In genomic region chr13:21297914-21298831, GRCh38 we compare ENCODE assay signal across 1 cellular context.
TF ChIP-seq lines count a peak whose summit lies in the region.

No MANE protein-coding gene starts in this region.

TF ChIP-seq in GM12878, 131 proteins besides CTCF, POLR2A, EP300 and RAD21 (continued from another document and continues in another):
- TF ChIP-seq CEBPZ (IDR thresholded peaks at IDR 0.05; ENCODE audit: low read depth, low read length) (no peak), E4F1 (IDR thresholded peaks at IDR 0.05; ENCODE audit: borderline replicate concordance, partially characterized antibody) (no peak), E2F8 (IDR thresholded peaks at IDR 0.05; ENCODE audit: low read depth, partially characterized antibody) (no peak), CEBPB (IDR thresholded peaks at IDR 0.05; ENCODE audit: borderline replicate concordance in 1 of 2, low read depth in 2 of 2, low read length in 2 of 2) (no peak), MEF2B (IDR thresholded peaks at IDR 0.05; ENCODE audit: partially characterized antibody, poor library complexity, severe bottlenecking) (no peak), BCL3 (IDR thresholded peaks at IDR 0.05; ENCODE audit: borderline replicate concordance, insufficient read depth, low read depth, low read length, poor library complexity, severe bottlenecking) (no peak), WRNIP1 (IDR thresholded peaks at IDR 0.05; ENCODE audit: borderline replicate concordance, low read depth, low read length) (no peak), ZNF384 (IDR thresholded peaks at IDR 0.05; ENCODE audit: borderline replicate concordance, low read depth, low read length) (no peak), PML (IDR thresholded peaks at IDR 0.05; ENCODE audit: low read length) (no peak), SRF (IDR thresholded peaks at IDR 0.05; ENCODE audit: low read depth in 2 of 2, low read length in 2 of 2) (no peak), HDAC6 (IDR thresholded peaks at IDR 0.05; ENCODE audit: unreplicated experiment) (no peak), ZBTB4 (CRISPR knock-in tag; IDR thresholded peaks at IDR 0.05) (no peak), ZBED1 (IDR thresholded peaks at IDR 0.05; ENCODE audit: borderline replicate concordance) (no peak), NRF1 (conservative IDR thresholded peaks at IDR 0.05; ENCODE audit: low read depth, low read length) (no peak), LARP7 (IDR thresholded peaks at IDR 0.05) (peak; percentile 86), ATF3 (IDR thresholded peaks at IDR 0.05; ENCODE audit: borderline replicate concordance, extremely low read depth, low read depth, low read length) (peak; percentile 88), HCFC1 (IDR thresholded peaks at IDR 0.05; ENCODE audit: low read length) (peak; percentile 76), HSF1 (IDR thresholded peaks at IDR 0.05; ENCODE audit: low read depth, low read length) (no peak), JUND (IDR thresholded peaks at IDR 0.05; ENCODE audit: low read depth, low read length) (no peak), IRF4 (IDR thresholded peaks at IDR 0.05; ENCODE audit: low read depth, low read length) (no peak), ATF2 (IDR thresholded peaks at IDR 0.05; ENCODE audit: low read length) (no peak), ZNF274 (IDR thresholded peaks at IDR 0.05; ENCODE audit: insufficient read depth, insufficient read length) (no peak), NFIC (IDR thresholded peaks at IDR 0.05; ENCODE audit: low read depth, low read length) (no peak), HDGF (IDR thresholded peaks at IDR 0.05) (no peak), TARDBP (IDR thresholded peaks at IDR 0.05; ENCODE audit: borderline replicate concordance) (no peak), ZZZ3 (IDR thresholded peaks at IDR 0.05; ENCODE audit: control insufficient read depth, insufficient read length, low read depth) (no peak), BRCA1 (IDR thresholded peaks at IDR 0.05; ENCODE audit: low read depth, low read length) (no peak), BCLAF1 (IDR thresholded peaks at IDR 0.05) (no peak), FOXM1 (IDR thresholded peaks at IDR 0.05; ENCODE audit: low read depth, low read length) (no peak), TAF1 (IDR thresholded peaks at IDR 0.05; ENCODE audit: borderline replicate concordance, low read depth, low read length) (no peak; the same call in 1 of the 2 replicates), NBN (IDR thresholded peaks at IDR 0.05) (peak; percentile 27; the same call in 1 of the 2 replicates), KAT2A (conservative IDR thresholded peaks at IDR 0.05; ENCODE audit: control insufficient read depth, low read depth, low read length) (no peak), YBX1 (IDR thresholded peaks at IDR 0.05) (no peak), PKNOX1 (IDR thresholded peaks at IDR 0.05) (peak; percentile 71), CHD4 (IDR thresholded peaks at IDR 0.05) (no peak)
